ENCODE assay signal across 15 cellular contexts in the genomic region with DNA sequence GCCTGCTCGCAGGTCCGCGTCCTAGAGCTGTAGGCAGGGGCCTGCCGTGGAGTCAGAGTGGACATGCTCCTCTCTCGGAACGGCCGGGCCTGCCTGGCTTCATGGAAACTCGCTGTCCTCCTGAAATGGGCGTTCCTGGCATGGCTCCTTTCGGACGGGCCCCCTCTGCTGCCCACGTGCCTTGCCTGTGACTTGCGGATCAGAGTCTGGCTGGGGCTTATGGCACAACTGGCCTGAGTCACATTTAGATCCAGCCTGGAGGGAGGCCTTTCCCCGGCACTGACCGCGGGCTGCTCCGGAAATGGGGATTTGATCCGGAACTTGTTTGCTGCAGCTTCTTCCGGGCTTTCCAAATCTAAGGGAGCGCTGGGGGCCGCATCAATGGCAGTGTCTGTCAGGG. TPM values are rescaled to one million over a fixed set of nuclear protein-coding genes. Genes with fewer than 3 reads are reported as not detected.
A peak's percentile ranks its signal among the peaks of the same experiment; 100 is the strongest.
DNase-seq lines count a peak whose midpoint lies in the region; ATAC-seq and TF ChIP-seq lines count a peak whose summit lies in the region.
"Had no signal": no experiment of that assay in that cellular context is flagged by ENCODE, and none has a peak within 500 bp of the region (broad histone marks: within the 10 kb centered on the region; RNA-seq: fewer than 3 reads in every experiment).

No MANE protein-coding gene starts in this region.

- peaks cover 2 to 4% of the 10 kb centered on the region in 2 donors for H3K36me3 Mint-ChIP-seq in CD4-positive, alpha-beta memory T cell
- H3K36me3 Mint-ChIP-seq: CD14-positive monocyte had no signal

- H3K27me3 ChIP-seq in H7 (ENCODE audit: control insufficient read depth, insufficient read depth, low read length) (no peaks in the 10 kb centered on the region), upper lobe of left lung (no peaks in the 10 kb centered on the region)
- H3K27me3 ChIP-seq in CD4-positive, alpha-beta memory T cell (ENCODE audit: insufficient read depth, low read length) = no peaks in the 10 kb centered on the region

- no peaks in the 10 kb centered on the region for H3K9me3 ChIP-seq in upper lobe of left lung
- no peaks in the 10 kb centered on the region for H3K9me3 ChIP-seq in CD4-positive, alpha-beta memory T cell (ENCODE audit: control insufficient read depth in 1 of 2, low read length in 2 of 2)
- H3K9me3 ChIP-seq: Caco-2 had no signal

- 57 to 76% methylated on average over 10 to 21 of the region's 21 CpGs for WGBS in upper lobe of left lung, 2 donors

- H3K27ac ChIP-seq in upper lobe of left lung = peak overlapping the region in 3 of 4 donors; percentile 54 to 75 (median 71)
- H3K27ac ChIP-seq in CD4-positive, alpha-beta memory T cell (ENCODE audit: low read depth, low read length) = no peak overlapping the region
- H3K27ac ChIP-seq: 22Rv1 had no signal

- H3K4me1 Mint-ChIP-seq in CD4-positive, alpha-beta memory T cell = no peaks in the 10 kb centered on the region
- H3K4me1 Mint-ChIP-seq: CD14-positive monocyte; CD8-positive, alpha-beta memory T cell; IgD-negative memory B cell had no signal

- no peak for TF ChIP-seq POLR2A in upper lobe of left lung (IDR thresholded peaks at IDR 0.05)

- POLR2A ChIA-PET in CD4-positive, alpha-beta memory T cell (lab: Charles Lee; ENCODE audit: partially characterized antibody) = no interaction called here

- intact Hi-C loops in CD4-positive, alpha-beta memory T cell (cut with micrococcal nuclease) = no loop called here

- H3K4me3 Mint-ChIP-seq in CD4-positive, alpha-beta memory T cell = no peak overlapping the region
- H3K4me3 Mint-ChIP-seq: CD14-positive monocyte; CD8-positive, alpha-beta memory T cell; IgD-negative memory B cell had no signal

- no peaks in the 10 kb centered on the region for H3K9me3 Mint-ChIP-seq in CD4-positive, alpha-beta memory T cell
- H3K9me3 Mint-ChIP-seq: CD14-positive monocyte; CD8-positive, alpha-beta memory T cell; IgD-negative memory B cell had no signal

- peaks cover 0 to 2% of the 10 kb centered on the region in 2 donors for H3K27me3 Mint-ChIP-seq in CD4-positive, alpha-beta memory T cell
- H3K27me3 Mint-ChIP-seq: IgD-negative memory B cell had no signal

- H3K36me3 ChIP-seq in H7 (replicated peaks; ENCODE audit: control insufficient read depth, insufficient read depth, low read length) = no peaks in the 10 kb centered on the region
- peaks cover 0 to 11% (median 2%) of the 10 kb centered on the region in 4 donors for H3K36me3 ChIP-seq in upper lobe of left lung
- H3K36me3 ChIP-seq in CD4-positive, alpha-beta memory T cell (ENCODE audit: insufficient read depth, low read length) = no peaks in the 10 kb centered on the region

- ATAC-seq in upper lobe of left lung (ENCODE audit: low FRiP score in 2 of 2) (peak in 1 of 2 donors; percentile 47), HG03460 (IDR thresholded peaks at IDR 0.05; ENCODE audit: unreplicated experiment) (no peak)
- ATAC-seq: HCT116 had no signal

- TF ChIP-seq CTCF in upper lobe of left lung (IDR thresholded peaks at IDR 0.05) = no peak

- peak; percentile 26 for DNase-seq in H7
- peak; percentile 82 for DNase-seq in dermis blood vessel endothelial cell
- peak; percentile 25 to 94 for DNase-seq in lung microvascular endothelial cell (ENCODE audit: low read depth in 2 of 2)
- DNase-seq in upper lobe of left lung = peak in 1 of 2 donors; percentile 59
- no peak for DNase-seq in CD4-positive, alpha-beta memory T cell
- no peak for DNase-seq in DMS153 treated with DMSO at 0.1 percent for 48 hours (lab: John Stamatoyannopoulos, UW; ENCODE audit: unreplicated experiment)
- DNase-seq: Caco-2; CD8-positive, alpha-beta memory T cell; DMS53; GF-D8 had no signal

- H3K4me3 ChIP-seq in H7 (ENCODE audit: insufficient read depth, low read depth, low read length) (no peak overlapping the region), upper lobe of left lung (no peak overlapping the region)
- no peak overlapping the region for H3K4me3 ChIP-seq in CD4-positive, alpha-beta memory T cell (ENCODE audit: low read length in 2 of 2)

- CTCF ChIA-PET in CD4-positive, alpha-beta memory T cell (lab: Charles Lee; ENCODE audit: partially characterized antibody) = no interaction called here

- peaks cover 0 to 12% (median 6%) of the 10 kb centered on the region in 4 donors for H3K4me1 ChIP-seq in upper lobe of left lung
- no peaks in the 10 kb centered on the region for H3K4me1 ChIP-seq in CD4-positive, alpha-beta memory T cell (ENCODE audit: insufficient read depth, low read length)

- H3K27ac Mint-ChIP-seq in CD4-positive, alpha-beta memory T cell = no peak overlapping the region
- H3K27ac Mint-ChIP-seq: CD14-positive monocyte; CD8-positive, alpha-beta memory T cell; IgD-negative memory B cell had no signal

- no peak for TF ChIP-seq EP300 in upper lobe of left lung (IDR thresholded peaks at IDR 0.05)

RNA-seq across cellular contexts. Expression of gene THSD1, which starts 28.1 kb away (rescaled TPM):
- 0.07 TPM in 2 replicates for total RNA-seq in H7 (2014; rRNA removed; shearing (Covaris generic))
- total RNA-seq in dermis blood vessel endothelial cell = 80.3 and 83.1 TPM in 2 replicates
- 39.7 and 77.2 TPM in 2 replicates for total RNA-seq in lung microvascular endothelial cell
- 10 to 100 TPM in 5 of 6 donors, 1 to 10 TPM in 1; 5.5 to 19.8 (median 12.1) TPM for total RNA-seq in upper lobe of left lung
- total RNA-seq in CD4-positive, alpha-beta memory T cell = under 1 TPM; 0.50 to 0.87 TPM
- polyA plus RNA-seq in CD4-positive, alpha-beta memory T cell = not detected
- polyA plus RNA-seq: CD14-positive monocyte; CD8-positive, alpha-beta memory T cell had no signal

Comparison
In these comparisons a context has a peak if more than half of its experiments do, and no peak if none do; other contexts are left out.
1. DNase-seq: peak in H7 (single experiment), dermis blood vessel endothelial cell (single experiment) and lung microvascular endothelial cell (2 of 2); none in CD4-positive, alpha-beta memory T cell (0 of 5) and DMS153 treated with DMSO at 0.1 percent for 48 hours (single experiment).